28 cellular contexts compared by ENCODE assay signal in the genomic region with DNA sequence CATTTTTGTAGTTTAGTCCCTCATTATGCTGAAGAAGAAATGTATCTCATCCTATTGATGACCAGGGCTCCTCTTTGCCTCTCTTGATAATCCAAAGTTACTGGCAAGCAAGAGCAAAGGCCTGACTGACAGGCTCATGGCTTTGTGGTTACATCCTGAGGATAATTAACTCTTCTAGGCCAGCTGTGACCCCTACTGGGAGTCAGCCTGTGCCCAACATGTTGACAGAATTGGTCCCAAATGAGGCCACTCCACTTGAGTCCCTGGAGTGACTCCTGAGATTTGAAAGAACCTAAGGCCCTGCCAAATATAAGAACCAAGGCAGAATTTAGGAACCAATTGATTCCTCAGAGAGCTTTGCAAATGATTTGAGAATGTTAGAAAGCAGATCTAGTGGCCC.
A peak's percentile ranks its signal among the peaks of the same experiment; 100 is the strongest.
DNase-seq lines count a peak whose midpoint lies in the region; ATAC-seq, FAIRE-seq and TF ChIP-seq lines count a peak whose summit lies in the region.
"Had no signal": no experiment of that assay in that cellular context is flagged by ENCODE, and none has a peak within 500 bp of the region (broad histone marks: within the 10 kb centered on the region; RNA-seq: fewer than 3 reads in every experiment).

No MANE protein-coding gene starts in this region.

- intact Hi-C loops in psoas muscle (cut with DNase I): no loop called here

- H4K20me1 ChIP-seq in BLaER1: no peaks in the 10 kb centered on the region

- TF ChIP-seq CTCF in D721Med (IDR thresholded peaks at IDR 0.05; ENCODE audit: insufficient read depth, missing control alignments) (no peak), psoas muscle (IDR thresholded peaks at IDR 0.05) (no peak)

- H3K36me3 ChIP-seq in BLaER1 (no peaks in the 10 kb centered on the region), psoas muscle (ENCODE audit: insufficient read depth in 1 of 2, low read depth in 1 of 2) (no peaks in the 10 kb centered on the region)
- H3K36me3 ChIP-seq: gastroesophageal sphincter, left lung, neutrophil, uterus had no signal

- no peaks in the 10 kb centered on the region for H3K27me3 ChIP-seq in BLaER1
- H3K27me3 ChIP-seq in psoas muscle (ENCODE audit: insufficient read depth in 3 of 3, low read length in 2 of 3): no peaks in the 10 kb centered on the region
- H3K27me3 ChIP-seq: dorsolateral prefrontal cortex, gastroesophageal sphincter, left lung, neutrophil, uterus had no signal

- H3K9me3 ChIP-seq in BLaER1 (peaks cover 35% of the 10 kb centered on the region), psoas muscle (no peaks in the 10 kb centered on the region)
- H3K9me3 ChIP-seq: neutrophil, uterus had no signal

- H3K27ac ChIP-seq in BLaER1 (no peak overlapping the region), psoas muscle (no peak overlapping the region), caudate nucleus (ENCODE audit: low read depth, low read length) (no peak overlapping the region)
- H3K27ac ChIP-seq: C4-2B, dorsolateral prefrontal cortex, gastroesophageal sphincter, HL-60, KMS-11, left lung, neutrophil, uterus had no signal

- no peak for DNase-seq in D721Med (ENCODE audit: insufficient read length, low spot score)
- peak; percentile 57 for DNase-seq in NCI-H524 treated with DMSO at 0.1 percent for 48 hours (lab: John Stamatoyannopoulos, UW)
- peak; percentile 36 for DNase-seq in cerebellar cortex (ENCODE audit: low spot score)
- DNase-seq in psoas muscle: no peak
- DNase-seq in caudate nucleus (lab: John Stamatoyannopoulos, UW): no peak
- no peak for DNase-seq in putamen (ENCODE audit: low spot score)
- DNase-seq: activated CD4-positive, alpha-beta T cell treated with anti-CD3 and anti-CD28 coated beads for 36 hours; activated gamma-delta T cell treated with Interleukin-2 at 50 U/mL for 16 hours; activated T-cell treated with anti-CD3 and anti-CD28 coated beads, Interleukin-2, amount 50 U/mL, for 4 hours; hippocampal formation; left lung; mesenchymal stem cell; NCI-H187 treated with DMSO at 0.1 percent for 48 hours; NCI-H774; stimulated activated CD4-positive, alpha-beta T cell treated with anti-CD3 and anti-CD28 coated beads, Interleukin-15, amount 100 ng/mL, for 24 hours; stimulated activated naive CD8-positive, alpha-beta T cell treated with anti-CD3 and anti-CD28 coated beads, Interleukin-15, Interleukin-2, amounts not matched to agents 100 U/mL and 50 U/mL, for 24 hours; T-helper 17 cell; uterus had no signal

- H3K4me1 ChIP-seq in BLaER1: peaks cover 23% of the 10 kb centered on the region
- no peaks in the 10 kb centered on the region for H3K4me1 ChIP-seq in psoas muscle
- H3K4me1 ChIP-seq: gastroesophageal sphincter, left lung, uterus had no signal

- H3K4me3 ChIP-seq in BLaER1 (no peak overlapping the region), psoas muscle (no peak overlapping the region)
- H3K4me3 ChIP-seq: dorsolateral prefrontal cortex, gastroesophageal sphincter, left lung, uterus had no signal

- peak overlapping the region; percentile 28 for H3K4me2 ChIP-seq in BLaER1
- H3K4me2 ChIP-seq: KMS-11 had no signal

- no peak overlapping the region for H3K9ac ChIP-seq in BLaER1
- H3K9ac ChIP-seq: KMS-11 had no signal

- no peak for ATAC-seq in GM21529 (IDR thresholded peaks at IDR 0.05; ENCODE audit: unreplicated experiment)
- ATAC-seq in psoas muscle: no peak
- ATAC-seq: activated CD4-positive, alpha-beta T cell treated with anti-CD3 and anti-CD28 coated beads for 36 hours; activated T-cell treated with anti-CD3 and anti-CD28 coated beads, Interleukin-2, amount 50 U/mL, for 4 hours; gastroesophageal sphincter; left lung; SK-N-SH treated with all-trans-retinoic acid at 6 μM for 48 hours; stimulated activated naive CD8-positive, alpha-beta T cell treated with anti-CD3 and anti-CD28 coated beads, Interleukin-15, Interleukin-2, amounts not matched to agents 100 U/mL and 50 U/mL, for 24 hours; T-helper 17 cell had no signal

- peak; percentile 89 for FAIRE-seq in D721Med (lab: Jason Lieb, UNC)
- FAIRE-seq: GM12892 had no signal

Comparison
In these comparisons a context has a peak if more than half of its experiments do, and no peak if none do; other contexts are left out.
1. DNase-seq: peak in NCI-H524 treated with DMSO at 0.1 percent for 48 hours (single experiment) and cerebellar cortex (single experiment); none in D721Med (single experiment), psoas muscle (0 of 2), caudate nucleus (0 of 61) and putamen (single experiment).